In the genomic region with DNA sequence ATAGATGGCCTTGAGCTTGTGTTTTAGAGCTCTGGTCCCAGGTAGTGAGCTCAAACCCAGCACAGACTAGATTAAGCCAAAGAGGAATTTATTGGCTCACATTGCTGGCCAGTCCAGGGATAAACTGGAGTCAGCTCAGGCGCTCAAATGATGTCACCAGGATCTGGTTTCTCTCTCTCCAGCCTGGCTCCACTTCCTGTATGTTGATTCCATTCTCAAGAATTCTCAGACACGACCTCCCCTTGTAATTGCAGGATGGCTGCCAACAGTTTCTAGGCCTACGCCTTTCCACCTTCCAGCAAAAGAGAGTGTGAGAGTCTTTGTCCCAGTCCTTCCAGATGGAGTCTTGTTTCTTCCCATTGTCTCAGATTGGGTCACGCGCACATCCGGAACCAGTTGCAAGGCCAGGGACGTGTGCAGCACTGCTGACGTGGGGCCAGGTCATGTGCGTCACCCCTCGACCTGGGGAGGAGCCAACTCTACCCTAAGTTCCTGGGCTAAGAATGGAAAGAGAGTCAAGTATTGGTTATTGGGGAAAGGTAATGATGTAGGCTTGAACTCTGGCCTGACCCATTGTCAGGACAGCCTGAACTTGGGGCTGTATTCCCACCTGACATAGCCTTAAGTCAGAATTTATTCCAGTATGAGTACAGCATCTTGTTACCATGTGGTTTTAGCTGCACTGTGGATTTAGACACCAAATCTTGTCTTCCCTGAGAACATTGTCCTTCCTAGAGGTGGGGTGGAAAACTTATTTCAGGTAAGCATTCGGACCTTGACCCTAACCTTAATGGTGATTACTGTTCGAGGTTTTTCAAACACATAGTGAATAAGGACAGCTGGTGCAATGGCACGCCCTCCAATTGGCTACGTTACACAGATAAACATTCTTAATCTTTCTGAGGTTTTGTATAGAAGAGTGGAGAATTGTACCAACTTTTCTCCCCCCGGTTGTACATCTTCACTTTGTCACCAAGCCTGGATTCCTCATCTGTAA, we compare ENCODE assay signal across 23 cellular contexts. TPM values are rescaled to one million over a fixed set of nuclear protein-coding genes. Genes with fewer than 3 reads are reported as not detected.
A peak's percentile ranks its signal among the peaks of the same experiment; 100 is the strongest.
DNase-seq lines count a peak whose midpoint lies in the region; ATAC-seq and TF ChIP-seq lines count a peak whose summit lies in the region.
"Had no signal": no experiment of that assay in that cellular context is flagged by ENCODE, and none has a peak within 500 bp of the region (broad histone marks: within the 10 kb centered on the region; RNA-seq: fewer than 3 reads in every experiment).

No MANE protein-coding gene starts in this region.

- no peaks in the 10 kb centered on the region for H3K9me3 Mint-ChIP-seq in activated naive CD4-positive, alpha-beta T cell treated with anti-CD3 and anti-CD28 coated beads for 36 hours
- H3K9me3 Mint-ChIP-seq: activated CD4-positive, alpha-beta T cell treated with anti-CD3 and anti-CD28 coated beads, Interleukin-2, amount 10 ng/mL, durations not matched to agents 7 days and 5 days; dendritic cell treated with granulocyte-macrophage colony-stimulating factor and Interleukin-4, amounts not matched to agents 40 ng/mL and 50 ng/mL, for 4 days had no signal

- DNase-seq in NCI-H2196 (lab: John Stamatoyannopoulos, UW; ENCODE audit: unreplicated experiment) (peak; percentile 5), NCI-H2196 treated with DMSO at 0.1 percent for 48 hours (lab: John Stamatoyannopoulos, UW; ENCODE audit: unreplicated experiment) (no peak), fibroblast of pulmonary artery (ENCODE audit: low read depth) (peak; percentile 2), neuronal stem cell (ENCODE audit: low spot score) (no peak), upper lobe of right lung (no peak)
- no peak for DNase-seq in activated naive CD4-positive, alpha-beta T cell treated with anti-CD3 and anti-CD28 coated beads for 36 hours
- no peak for DNase-seq in activated CD4-positive, alpha-beta T cell treated with anti-CD3 and anti-CD28 coated beads for 4 hours
- DNase-seq: activated CD4-positive, alpha-beta T cell treated with anti-CD3 and anti-CD28 coated beads, Interleukin-2, amount 10 ng/mL, durations not matched to agents 7 days and 5 days; activated naive CD4-positive, alpha-beta T cell; GF-D8; KG1; mammary epithelial cell; NCI-H1092 treated with DMSO at 0.1 percent for 48 hours; NCI-H2171; right lobe of liver; SK-N-SH; stimulated activated CD4-positive, alpha-beta T cell treated with anti-CD3 and anti-CD28 coated beads, Interleukin-4, amount 100 ng/mL, for 1 hour had no signal

- CTCF ChIA-PET in activated naive CD4-positive, alpha-beta T cell treated with anti-CD3 and anti-CD28 coated beads for 36 hours (lab: Charles Lee): interaction anchor here (0.6 to 1.0 kb wide), 3 partner anchors 12 to 152 kb away, joined by 3 to 4 read pairs (median 3); no protein-coding TSS in a partner anchor

- no peak overlapping the region for H2BK5ac ChIP-seq in neuronal stem cell (ENCODE audit: low read length)

- no peaks in the 10 kb centered on the region for H3K27me3 ChIP-seq in neuronal stem cell (ENCODE audit: control insufficient read depth in 3 of 3, insufficient read depth in 3 of 3, low read depth in 1 of 3, low read length in 3 of 3)
- H3K27me3 ChIP-seq in upper lobe of right lung: no peaks in the 10 kb centered on the region
- H3K27me3 ChIP-seq: right lobe of liver had no signal

- H4K91ac ChIP-seq in neuronal stem cell (ENCODE audit: low read depth, low read length, poor library complexity): no peak overlapping the region

- no peak overlapping the region for H2BK120ac ChIP-seq in neuronal stem cell (ENCODE audit: low read depth, low read length)

- H3K36me3 ChIP-seq in neuronal stem cell (replicated peaks in 1 of 2; ENCODE audit: control insufficient read depth in 2 of 2, insufficient read depth in 2 of 2, low read length in 2 of 2) (no peaks in the 10 kb centered on the region), upper lobe of right lung (no peaks in the 10 kb centered on the region)
- H3K36me3 ChIP-seq: right lobe of liver had no signal

- no peak overlapping the region for H3K23ac ChIP-seq in neuronal stem cell (ENCODE audit: low read depth, low read length, poor library complexity)

- H3K9me3 ChIP-seq in neuronal stem cell (replicated peaks in 1 of 2; ENCODE audit: control insufficient read depth in 2 of 2, insufficient read depth in 1 of 2, low read depth in 1 of 2, low read length in 2 of 2) (no peaks in the 10 kb centered on the region), upper lobe of right lung (no peaks in the 10 kb centered on the region)
- H3K9me3 ChIP-seq: right lobe of liver, SK-N-SH had no signal

- H3K36me3 Mint-ChIP-seq in activated naive CD4-positive, alpha-beta T cell treated with anti-CD3 and anti-CD28 coated beads for 36 hours (ENCODE audit: low read depth): no peaks in the 10 kb centered on the region

- H3K18ac ChIP-seq in neuronal stem cell (ENCODE audit: low read length): no peak overlapping the region

- ATAC-seq in upper lobe of right lung (peak; percentile 36), SK-N-SH treated with all-trans-retinoic acid at 6 μM for 48 hours (no peak)

- no peak overlapping the region for H2AK5ac ChIP-seq in neuronal stem cell (ENCODE audit: low read depth, low read length)

- intact Hi-C loops in upper lobe of right lung (cut with DNase I): no loop called here
- intact Hi-C loops in activated naive CD4-positive, alpha-beta T cell treated with anti-CD3 and anti-CD28 coated beads for 36 hours (cut with micrococcal nuclease): no loop called here

- no peak overlapping the region for H3K27ac Mint-ChIP-seq in activated naive CD4-positive, alpha-beta T cell treated with anti-CD3 and anti-CD28 coated beads for 36 hours
- H3K27ac Mint-ChIP-seq: activated CD4-positive, alpha-beta T cell treated with anti-CD3 and anti-CD28 coated beads, Interleukin-2, amount 10 ng/mL, durations not matched to agents 7 days and 5 days; B cell; dendritic cell treated with granulocyte-macrophage colony-stimulating factor and Interleukin-4, amounts not matched to agents 40 ng/mL and 50 ng/mL, for 4 days had no signal

- no peak overlapping the region for H4K8ac ChIP-seq in neuronal stem cell (ENCODE audit: low read depth, low read length)

- WGBS in neuronal stem cell (ENCODE audit: extremely low coverage in 2 of 2, insufficient read length in 2 of 2, insufficient replicate concordance in 1 of 2), 2 donors: no CpG with 5 or more reads among the region's 15 CpGs

- no peak overlapping the region for H3K4ac ChIP-seq in neuronal stem cell (ENCODE audit: low read length)

- no peak for TF ChIP-seq CTCF in fibroblast of pulmonary artery (IDR thresholded peaks at IDR 0.05; ENCODE audit: low read length, missing control alignments)
- no peak for TF ChIP-seq CTCF in upper lobe of right lung (IDR thresholded peaks at IDR 0.05)

- no peaks in the 10 kb centered on the region for H3K79me1 ChIP-seq in neuronal stem cell (ENCODE audit: low read depth, low read length)

- no peak overlapping the region for H3K14ac ChIP-seq in neuronal stem cell (ENCODE audit: low read length)

- H3K27ac ChIP-seq in neuronal stem cell (replicated peaks; ENCODE audit: low read length) (no peak overlapping the region), upper lobe of right lung (no peak overlapping the region)
- H3K27ac ChIP-seq: 22Rv1, HL-60, right lobe of liver had no signal

- H2AFZ ChIP-seq in neuronal stem cell (ENCODE audit: low read length): peak overlapping the region; percentile 27

- H3K4me2 ChIP-seq in neuronal stem cell (ENCODE audit: insufficient read depth, low read length, poor library complexity, severe bottlenecking): no peak overlapping the region
- H3K4me2 ChIP-seq: SK-N-SH had no signal

- H3K4me3 ChIP-seq in fibroblast of pulmonary artery (replicated peaks; ENCODE audit: low read depth, low read length): no peak overlapping the region
- H3K4me3 ChIP-seq in neuronal stem cell (ENCODE audit: low read length in 2 of 2): no peak overlapping the region
- H3K4me3 ChIP-seq in upper lobe of right lung: no peak overlapping the region
- H3K4me3 ChIP-seq: right lobe of liver had no signal

- no peaks in the 10 kb centered on the region for H3K4me1 Mint-ChIP-seq in activated naive CD4-positive, alpha-beta T cell treated with anti-CD3 and anti-CD28 coated beads for 36 hours (ENCODE audit: low read depth)
- H3K4me1 Mint-ChIP-seq: activated CD4-positive, alpha-beta T cell treated with anti-CD3 and anti-CD28 coated beads, Interleukin-2, amount 10 ng/mL, durations not matched to agents 7 days and 5 days; B cell had no signal

- H3K4me1 ChIP-seq in neuronal stem cell (ENCODE audit: control insufficient read depth in 2 of 2, insufficient read depth in 1 of 2, low read depth in 1 of 2, low read length in 2 of 2): peaks cover 0 to 1% of the 10 kb centered on the region in 2 donors
- peaks cover 9% of the 10 kb centered on the region for H3K4me1 ChIP-seq in upper lobe of right lung
- H3K4me1 ChIP-seq: right lobe of liver had no signal

- no peak overlapping the region for H3K4me3 Mint-ChIP-seq in activated naive CD4-positive, alpha-beta T cell treated with anti-CD3 and anti-CD28 coated beads for 36 hours
- H3K4me3 Mint-ChIP-seq: activated CD4-positive, alpha-beta T cell treated with anti-CD3 and anti-CD28 coated beads, Interleukin-2, amount 10 ng/mL, durations not matched to agents 7 days and 5 days; B cell; dendritic cell treated with granulocyte-macrophage colony-stimulating factor and Interleukin-4, amounts not matched to agents 40 ng/mL and 50 ng/mL, for 4 days had no signal

- H3K9ac ChIP-seq in neuronal stem cell (ENCODE audit: low read depth, low read length, poor library complexity): no peak overlapping the region
- H3K9ac ChIP-seq: SK-N-SH had no signal

- H2BK15ac ChIP-seq in neuronal stem cell (ENCODE audit: low read length): no peak overlapping the region

- H2BK12ac ChIP-seq in neuronal stem cell (ENCODE audit: low read length): no peak overlapping the region

- peaks cover 11% of the 10 kb centered on the region for H3K27me3 Mint-ChIP-seq in activated naive CD4-positive, alpha-beta T cell treated with anti-CD3 and anti-CD28 coated beads for 36 hours (ENCODE audit: low read depth)

TF ChIP-seq in SK-N-SH treated with all-trans-retinoic acid at 6 μM for 48 hours, 23 proteins besides CTCF, POLR2A, EP300 and RAD21:
- TF ChIP-seq CSDC2 (CRISPR knock-in tag; IDR thresholded peaks at IDR 0.05): no peak

RNA-seq across cellular contexts. Expression of a gene that starts 31.7 kb away (rescaled TPM):
- polyA plus RNA-seq in neuronal stem cell (2013, experiment 1 of 2): not detected
- polyA plus RNA-seq in neuronal stem cell (2013, experiment 2 of 2): 0.01 TPM
- total RNA-seq in upper lobe of right lung: 47.2 TPM
- total RNA-seq in activated naive CD4-positive, alpha-beta T cell treated with anti-CD3 and anti-CD28 coated beads for 36 hours: not detected
- total RNA-seq: glomerular endothelial cell had no signal

Comparison
In these comparisons a context has a peak if more than half of its experiments do, and no peak if none do; other contexts are left out.
1. DNase-seq: peak in NCI-H2196 (single experiment) and fibroblast of pulmonary artery (single experiment); none in NCI-H2196 treated with DMSO at 0.1 percent for 48 hours (single experiment), neuronal stem cell (single experiment), upper lobe of right lung (single experiment), activated naive CD4-positive, alpha-beta T cell treated with anti-CD3 and anti-CD28 coated beads for 36 hours (single experiment) and activated CD4-positive, alpha-beta T cell treated with anti-CD3 and anti-CD28 coated beads for 4 hours (0 of 2).
2. RNA of a gene that starts 31.7 kb away (total RNA-seq): 47.2 TPM in upper lobe of right lung (single experiment); not detected in activated naive CD4-positive, alpha-beta T cell treated with anti-CD3 and anti-CD28 coated beads for 36 hours; every median in the first group is over 10 times any median in the second.